1 cellular context compared by ENCODE assay signal in genomic region chr12:49750027-49750977, GRCh38.
TF ChIP-seq lines count a peak whose summit lies in the region.

No MANE protein-coding gene starts in this region.

TF ChIP-seq in HepG2, 621 proteins besides CTCF, POLR2A, EP300 and RAD21 (continued from another document and continues in another):
- no peak for TF ChIP-seq ZNF691 (CRISPR knock-in tag; IDR thresholded peaks at IDR 0.05; ENCODE audit: borderline replicate concordance, low read depth)
- no peak for TF ChIP-seq SKIL (CRISPR knock-in tag; IDR thresholded peaks at IDR 0.05; ENCODE audit: borderline replicate concordance)
- TF ChIP-seq ZNF3 (CRISPR knock-in tag; IDR thresholded peaks at IDR 0.05), result no peak
- TF ChIP-seq ZNF547 (CRISPR knock-in tag; IDR thresholded peaks at IDR 0.05), result no peak
- TF ChIP-seq ZNF24 (IDR thresholded peaks at IDR 0.05), result no peak
- no peak for TF ChIP-seq NFE2L1 (CRISPR knock-in tag; IDR thresholded peaks at IDR 0.05; ENCODE audit: borderline replicate concordance)
- no peak for TF ChIP-seq DMAP1 (CRISPR knock-in tag; IDR thresholded peaks at IDR 0.05)
- TF ChIP-seq POGZ (CRISPR knock-in tag; IDR thresholded peaks at IDR 0.05), result no peak
- no peak for TF ChIP-seq KAT2B (IDR thresholded peaks at IDR 0.05; ENCODE audit: borderline replicate concordance, low read depth, low read length)
- TF ChIP-seq, protein P1, sequence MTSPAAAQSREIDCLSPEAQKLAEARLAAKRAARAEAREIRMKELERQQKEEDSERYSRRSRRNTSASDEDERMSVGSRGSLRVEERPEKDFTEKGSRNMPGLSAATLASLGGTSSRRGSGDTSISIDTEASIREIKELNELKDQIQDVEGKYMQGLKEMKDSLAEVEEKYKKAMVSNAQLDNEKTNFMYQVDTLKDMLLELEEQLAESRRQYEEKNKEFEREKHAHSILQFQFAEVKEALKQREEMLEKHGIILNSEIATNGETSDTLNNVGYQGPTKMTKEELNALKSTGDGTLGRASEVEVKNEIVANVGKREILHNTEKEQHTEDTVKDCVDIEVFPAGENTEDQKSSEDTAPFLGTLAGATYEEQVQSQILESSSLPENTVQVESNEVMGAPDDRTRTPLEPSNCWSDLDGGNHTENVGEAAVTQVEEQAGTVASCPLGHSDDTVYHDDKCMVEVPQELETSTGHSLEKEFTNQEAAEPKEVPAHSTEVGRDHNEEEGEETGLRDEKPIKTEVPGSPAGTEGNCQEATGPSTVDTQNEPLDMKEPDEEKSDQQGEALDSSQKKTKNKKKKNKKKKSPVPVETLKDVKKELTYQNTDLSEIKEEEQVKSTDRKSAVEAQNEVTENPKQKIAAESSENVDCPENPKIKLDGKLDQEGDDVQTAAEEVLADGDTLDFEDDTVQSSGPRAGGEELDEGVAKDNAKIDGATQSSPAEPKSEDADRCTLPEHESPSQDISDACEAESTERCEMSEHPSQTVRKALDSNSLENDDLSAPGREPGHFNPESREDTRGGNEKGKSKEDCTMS (CRISPR knock-in tag; conservative IDR thresholded peaks at IDR 0.05), result no peak
- no peak for TF ChIP-seq PHF20 (CRISPR knock-in tag; IDR thresholded peaks at IDR 0.05)
- TF ChIP-seq PRMT3 (CRISPR knock-in tag; IDR thresholded peaks at IDR 0.05; ENCODE audit: borderline replicate concordance, low read depth), result no peak
- TF ChIP-seq CCAR2 (optimal IDR thresholded peaks at IDR 0.05; ENCODE audit: low read depth, low read length), result no peak
- TF ChIP-seq, protein P2, sequence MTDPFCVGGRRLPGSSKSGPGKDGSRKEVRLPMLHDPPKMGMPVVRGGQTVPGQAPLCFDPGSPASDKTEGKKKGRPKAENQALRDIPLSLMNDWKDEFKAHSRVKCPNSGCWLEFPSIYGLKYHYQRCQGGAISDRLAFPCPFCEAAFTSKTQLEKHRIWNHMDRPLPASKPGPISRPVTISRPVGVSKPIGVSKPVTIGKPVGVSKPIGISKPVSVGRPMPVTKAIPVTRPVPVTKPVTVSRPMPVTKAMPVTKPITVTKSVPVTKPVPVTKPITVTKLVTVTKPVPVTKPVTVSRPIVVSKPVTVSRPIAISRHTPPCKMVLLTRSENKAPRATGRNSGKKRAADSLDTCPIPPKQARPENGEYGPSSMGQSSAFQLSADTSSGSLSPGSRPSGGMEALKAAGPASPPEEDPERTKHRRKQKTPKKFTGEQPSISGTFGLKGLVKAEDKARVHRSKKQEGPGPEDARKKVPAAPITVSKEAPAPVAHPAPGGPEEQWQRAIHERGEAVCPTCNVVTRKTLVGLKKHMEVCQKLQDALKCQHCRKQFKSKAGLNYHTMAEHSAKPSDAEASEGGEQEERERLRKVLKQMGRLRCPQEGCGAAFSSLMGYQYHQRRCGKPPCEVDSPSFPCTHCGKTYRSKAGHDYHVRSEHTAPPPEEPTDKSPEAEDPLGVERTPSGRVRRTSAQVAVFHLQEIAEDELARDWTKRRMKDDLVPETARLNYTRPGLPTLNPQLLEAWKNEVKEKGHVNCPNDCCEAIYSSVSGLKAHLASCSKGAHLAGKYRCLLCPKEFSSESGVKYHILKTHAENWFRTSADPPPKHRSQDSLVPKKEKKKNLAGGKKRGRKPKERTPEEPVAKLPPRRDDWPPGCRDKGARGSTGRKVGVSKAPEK (CRISPR knock-in tag; IDR thresholded peaks at IDR 0.05; ENCODE audit: borderline replicate concordance), result no peak
- no peak for TF ChIP-seq SIN3A (IDR thresholded peaks at IDR 0.05; ENCODE audit: borderline replicate concordance, low read depth, low read length)
- TF ChIP-seq SNAPC5 (CRISPR knock-in tag; IDR thresholded peaks at IDR 0.05; ENCODE audit: borderline replicate concordance), result no peak
- TF ChIP-seq, protein P3, sequence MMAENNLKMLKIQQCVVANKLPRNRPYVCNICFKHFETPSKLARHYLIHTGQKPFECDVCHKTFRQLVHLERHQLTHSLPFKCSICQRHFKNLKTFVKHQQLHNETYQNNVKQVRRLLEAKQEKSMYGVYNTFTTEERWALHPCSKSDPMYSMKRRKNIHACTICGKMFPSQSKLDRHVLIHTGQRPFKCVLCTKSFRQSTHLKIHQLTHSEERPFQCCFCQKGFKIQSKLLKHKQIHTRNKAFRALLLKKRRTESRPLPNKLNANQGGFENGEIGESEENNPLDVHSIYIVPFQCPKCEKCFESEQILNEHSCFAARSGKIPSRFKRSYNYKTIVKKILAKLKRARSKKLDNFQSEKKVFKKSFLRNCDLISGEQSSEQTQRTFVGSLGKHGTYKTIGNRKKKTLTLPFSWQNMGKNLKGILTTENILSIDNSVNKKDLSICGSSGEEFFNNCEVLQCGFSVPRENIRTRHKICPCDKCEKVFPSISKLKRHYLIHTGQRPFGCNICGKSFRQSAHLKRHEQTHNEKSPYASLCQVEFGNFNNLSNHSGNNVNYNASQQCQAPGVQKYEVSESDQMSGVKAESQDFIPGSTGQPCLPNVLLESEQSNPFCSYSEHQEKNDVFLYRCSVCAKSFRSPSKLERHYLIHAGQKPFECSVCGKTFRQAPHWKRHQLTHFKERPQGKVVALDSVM (CRISPR knock-in tag; IDR thresholded peaks at IDR 0.05), result no peak
- no peak for TF ChIP-seq TBX3 (IDR thresholded peaks at IDR 0.05; ENCODE audit: borderline replicate concordance)
- TF ChIP-seq POLR2AphosphoS2 (IDR thresholded peaks at IDR 0.05; ENCODE audit: low read depth, low read length), result 0 out of 2 replicates have a peak, but pooled peaks have one; percentile 52
- TF ChIP-seq DBP (CRISPR knock-in tag; IDR thresholded peaks at IDR 0.05; ENCODE audit: not compliant biosample characterization), result no peak
- TF ChIP-seq FOXA3 (CRISPR knock-in tag; IDR thresholded peaks at IDR 0.05), result peak; percentile 34; the same call in 1 of the 2 replicates
- TF ChIP-seq CBX1 (IDR thresholded peaks at IDR 0.05; ENCODE audit: low read depth), result no peak
- TF ChIP-seq CCDC6 (CRISPR knock-in tag; IDR thresholded peaks at IDR 0.05), result 0 out of 2 replicates have a peak, but pooled peaks have one; percentile 42
- no peak for TF ChIP-seq DZIP1 (CRISPR knock-in tag; IDR thresholded peaks at IDR 0.05)
- TF ChIP-seq, protein P4, sequence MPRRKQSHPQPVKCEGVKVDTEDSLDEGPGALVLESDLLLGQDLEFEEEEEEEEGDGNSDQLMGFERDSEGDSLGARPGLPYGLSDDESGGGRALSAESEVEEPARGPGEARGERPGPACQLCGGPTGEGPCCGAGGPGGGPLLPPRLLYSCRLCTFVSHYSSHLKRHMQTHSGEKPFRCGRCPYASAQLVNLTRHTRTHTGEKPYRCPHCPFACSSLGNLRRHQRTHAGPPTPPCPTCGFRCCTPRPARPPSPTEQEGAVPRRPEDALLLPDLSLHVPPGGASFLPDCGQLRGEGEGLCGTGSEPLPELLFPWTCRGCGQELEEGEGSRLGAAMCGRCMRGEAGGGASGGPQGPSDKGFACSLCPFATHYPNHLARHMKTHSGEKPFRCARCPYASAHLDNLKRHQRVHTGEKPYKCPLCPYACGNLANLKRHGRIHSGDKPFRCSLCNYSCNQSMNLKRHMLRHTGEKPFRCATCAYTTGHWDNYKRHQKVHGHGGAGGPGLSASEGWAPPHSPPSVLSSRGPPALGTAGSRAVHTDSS (CRISPR knock-in tag; conservative IDR thresholded peaks at IDR 0.05), result no peak
- peak; percentile 56 for TF ChIP-seq RBM22 (optimal IDR thresholded peaks at IDR 0.05; ENCODE audit: low read length)
- no peak for TF ChIP-seq SMAD3 (CRISPR knock-in tag; IDR thresholded peaks at IDR 0.05)
- TF ChIP-seq NFYB (CRISPR knock-in tag; IDR thresholded peaks at IDR 0.05), result no peak
- no peak for TF ChIP-seq CREM (IDR thresholded peaks at IDR 0.05)
- no peak for TF ChIP-seq CREM (CRISPR knock-in tag; IDR thresholded peaks at IDR 0.05)
- TF ChIP-seq GZF1 (CRISPR knock-in tag; IDR thresholded peaks at IDR 0.05), result no peak
- TF ChIP-seq SMC3 (IDR thresholded peaks at IDR 0.05; ENCODE audit: low read length), result peak; percentile 9; the same call in 1 of the 2 replicates
- TF ChIP-seq ELK4 (CRISPR knock-in tag; IDR thresholded peaks at IDR 0.05; ENCODE audit: borderline replicate concordance), result no peak
- TF ChIP-seq ZNF101 (CRISPR knock-in tag; IDR thresholded peaks at IDR 0.05; ENCODE audit: borderline replicate concordance, low read depth), result no peak
- TF ChIP-seq TOE1 (CRISPR knock-in tag; IDR thresholded peaks at IDR 0.05), result no peak
- no peak for TF ChIP-seq IRF2 (CRISPR knock-in tag; IDR thresholded peaks at IDR 0.05)
- TF ChIP-seq, protein P5, sequence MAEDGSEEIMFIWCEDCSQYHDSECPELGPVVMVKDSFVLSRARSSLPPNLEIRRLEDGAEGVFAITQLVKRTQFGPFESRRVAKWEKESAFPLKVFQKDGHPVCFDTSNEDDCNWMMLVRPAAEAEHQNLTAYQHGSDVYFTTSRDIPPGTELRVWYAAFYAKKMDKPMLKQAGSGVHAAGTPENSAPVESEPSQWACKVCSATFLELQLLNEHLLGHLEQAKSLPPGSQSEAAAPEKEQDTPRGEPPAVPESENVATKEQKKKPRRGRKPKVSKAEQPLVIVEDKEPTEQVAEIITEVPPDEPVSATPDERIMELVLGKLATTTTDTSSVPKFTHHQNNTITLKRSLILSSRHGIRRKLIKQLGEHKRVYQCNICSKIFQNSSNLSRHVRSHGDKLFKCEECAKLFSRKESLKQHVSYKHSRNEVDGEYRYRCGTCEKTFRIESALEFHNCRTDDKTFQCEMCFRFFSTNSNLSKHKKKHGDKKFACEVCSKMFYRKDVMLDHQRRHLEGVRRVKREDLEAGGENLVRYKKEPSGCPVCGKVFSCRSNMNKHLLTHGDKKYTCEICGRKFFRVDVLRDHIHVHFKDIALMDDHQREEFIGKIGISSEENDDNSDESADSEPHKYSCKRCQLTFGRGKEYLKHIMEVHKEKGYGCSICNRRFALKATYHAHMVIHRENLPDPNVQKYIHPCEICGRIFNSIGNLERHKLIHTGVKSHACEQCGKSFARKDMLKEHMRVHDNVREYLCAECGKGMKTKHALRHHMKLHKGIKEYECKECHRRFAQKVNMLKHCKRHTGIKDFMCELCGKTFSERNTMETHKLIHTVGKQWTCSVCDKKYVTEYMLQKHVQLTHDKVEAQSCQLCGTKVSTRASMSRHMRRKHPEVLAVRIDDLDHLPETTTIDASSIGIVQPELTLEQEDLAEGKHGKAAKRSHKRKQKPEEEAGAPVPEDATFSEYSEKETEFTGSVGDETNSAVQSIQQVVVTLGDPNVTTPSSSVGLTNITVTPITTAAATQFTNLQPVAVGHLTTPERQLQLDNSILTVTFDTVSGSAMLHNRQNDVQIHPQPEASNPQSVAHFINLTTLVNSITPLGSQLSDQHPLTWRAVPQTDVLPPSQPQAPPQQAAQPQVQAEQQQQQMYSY (CRISPR knock-in tag; IDR thresholded peaks at IDR 0.05), result no peak
- no peak for TF ChIP-seq MIXL1 (CRISPR knock-in tag; IDR thresholded peaks at IDR 0.05)
- TF ChIP-seq, protein P6, sequence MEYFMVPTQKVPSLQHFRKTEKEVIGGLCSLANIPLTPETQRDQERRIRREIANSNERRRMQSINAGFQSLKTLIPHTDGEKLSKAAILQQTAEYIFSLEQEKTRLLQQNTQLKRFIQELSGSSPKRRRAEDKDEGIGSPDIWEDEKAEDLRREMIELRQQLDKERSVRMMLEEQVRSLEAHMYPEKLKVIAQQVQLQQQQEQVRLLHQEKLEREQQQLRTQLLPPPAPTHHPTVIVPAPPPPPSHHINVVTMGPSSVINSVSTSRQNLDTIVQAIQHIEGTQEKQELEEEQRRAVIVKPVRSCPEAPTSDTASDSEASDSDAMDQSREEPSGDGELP (IDR thresholded peaks at IDR 0.05; ENCODE audit: borderline replicate concordance, low read depth), result no peak
